ENCODE assay signal across 14 cellular contexts in the genomic region with DNA sequence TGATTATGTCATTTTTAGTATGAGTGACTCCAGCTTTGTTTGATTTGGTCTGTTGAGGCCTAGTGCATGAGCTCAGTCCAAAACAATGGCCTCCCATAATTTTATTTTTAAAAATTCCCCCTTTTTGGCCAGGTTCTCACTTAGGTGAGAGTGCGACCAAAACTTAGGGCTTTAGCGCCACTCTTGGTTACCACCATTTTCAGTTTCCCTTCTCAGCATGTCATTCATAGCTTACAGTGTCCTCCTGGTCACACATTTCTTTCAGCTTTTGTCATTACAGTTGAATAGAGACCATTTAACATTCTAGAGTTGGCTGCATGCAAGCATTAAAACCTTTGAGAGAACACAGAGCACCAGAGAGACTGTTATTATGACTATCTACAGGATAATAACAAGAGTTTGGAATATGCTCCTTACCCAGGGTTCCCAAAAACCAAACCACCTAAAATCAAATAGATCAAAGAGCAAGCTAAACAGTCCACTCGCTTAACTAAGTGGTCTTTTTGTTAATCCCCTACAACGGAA.
"Had no signal": no experiment of that assay in that cellular context is flagged by ENCODE, and none has a peak within 500 bp of the region (broad histone marks: within the 10 kb centered on the region; RNA-seq: fewer than 3 reads in every experiment).

No MANE protein-coding gene starts in this region.

- H3K4me1 ChIP-seq: lower lobe of right lung, neural progenitor cell, prostate gland, spleen, thyroid gland had no signal

- H2AFZ ChIP-seq: neural progenitor cell had no signal

- H3K4me2 ChIP-seq: neural progenitor cell had no signal

- H3K4me3 ChIP-seq: dorsolateral prefrontal cortex, lower lobe of right lung, mucosa of descending colon, neural progenitor cell, prostate gland, skin epidermis, spleen, thyroid gland had no signal

- H3K9ac ChIP-seq: neural progenitor cell had no signal

- ATAC-seq: left ventricle myocardium superior; lower lobe of right lung; mucosa of descending colon; naive thymus-derived CD4-positive, alpha-beta T cell; right cardiac atrium; stimulated activated memory B cell treated with anti-CD40 and anti-IgM and Interleukin-4, amounts not matched to agents 10 μg/mL and 1 μg/mL and 100 μg/mL, for 72 hours had no signal

- H3K36me3 ChIP-seq: lower lobe of right lung, neural progenitor cell, prostate gland, spleen, thyroid gland had no signal

- H3K27me3 ChIP-seq: neural progenitor cell, spleen, thyroid gland had no signal

- DNase-seq: dorsolateral prefrontal cortex; effector CD4-positive, alpha-beta T cell; left ventricle myocardium superior; lower lobe of right lung; mucosa of descending colon; naive thymus-derived CD4-positive, alpha-beta T cell; right cardiac atrium; spleen; stimulated activated CD4-positive, alpha-beta T cell treated with anti-CD3 and anti-CD28 coated beads, Interleukin-4, amount 100 ng/mL, for 4 hours; thyroid gland had no signal

- H3K27ac ChIP-seq: dorsolateral prefrontal cortex, lower lobe of right lung, neural progenitor cell, prostate gland, skin epidermis, spleen, thyroid gland had no signal

- H3K9me3 ChIP-seq: lower lobe of right lung, mucosa of descending colon, prostate gland, spleen, thyroid gland had no signal
